In genomic region chr9:37037744-37038640, GRCh38 we compare ENCODE assay signal across 9 cellular contexts. TPM values are rescaled to one million over a fixed set of nuclear protein-coding genes. Genes with fewer than 3 reads are reported as not detected.
DNase-seq lines count a peak whose midpoint lies in the region; ATAC-seq and TF ChIP-seq lines count a peak whose summit lies in the region.
"Had no signal": no experiment of that assay in that cellular context is flagged by ENCODE, and none has a peak within 500 bp of the region (broad histone marks: within the 10 kb centered on the region; RNA-seq: fewer than 3 reads in every experiment).

No MANE protein-coding gene starts in this region.

- H3K9me3 Mint-ChIP-seq in dendritic cell treated with granulocyte-macrophage colony-stimulating factor and Interleukin-4, amounts not matched to agents 40 ng/mL and 50 ng/mL, for 4 days = no peaks in the 10 kb centered on the region
- peaks cover 2% of the 10 kb centered on the region for H3K9me3 Mint-ChIP-seq in neural progenitor cell

- no peaks in the 10 kb centered on the region for H3K9me3 ChIP-seq in DND-41 (ENCODE audit: insufficient read depth, low read length, severe bottlenecking)
- no peaks in the 10 kb centered on the region for H3K9me3 ChIP-seq in neural progenitor cell (ENCODE audit: low read depth)

- ATAC-seq in DND-41 (ENCODE audit: insufficient read depth, low read depth) = no peak
- ATAC-seq in HG03432 (IDR thresholded peaks at IDR 0.05; ENCODE audit: unreplicated experiment) = peak; percentile 8
- ATAC-seq in HG03159 (IDR thresholded peaks at IDR 0.05; ENCODE audit: unreplicated experiment) = no peak
- no peak for ATAC-seq in GM21526 (IDR thresholded peaks at IDR 0.05; ENCODE audit: low FRiP score, unreplicated experiment)
- ATAC-seq: HCT116 had no signal

- H3F3A ChIP-seq in neural progenitor cell (ENCODE audit: low read depth) = peaks cover 74% of the 10 kb centered on the region

- TF ChIP-seq CTCF in DND-41 (IDR thresholded peaks at IDR 0.05; ENCODE audit: borderline replicate concordance, extremely low read depth, low read length, poor library complexity, severe bottlenecking) = no peak
- no peak for TF ChIP-seq CTCF in neural progenitor cell (IDR thresholded peaks at IDR 0.05)

- H3K36me3 Mint-ChIP-seq in dendritic cell treated with granulocyte-macrophage colony-stimulating factor and Interleukin-4, amounts not matched to agents 40 ng/mL and 50 ng/mL, for 4 days (ENCODE audit: low read depth) = peaks cover 8% of the 10 kb centered on the region
- no peaks in the 10 kb centered on the region for H3K36me3 Mint-ChIP-seq in neural progenitor cell

- H3K4me1 ChIP-seq in DND-41 (ENCODE audit: insufficient read depth, low read length) (peaks cover 9% of the 10 kb centered on the region), neural progenitor cell (peaks cover 72% of the 10 kb centered on the region)

- intact Hi-C loops in dendritic cell treated with granulocyte-macrophage colony-stimulating factor and Interleukin-4, amounts not matched to agents 40 ng/mL and 50 ng/mL, for 4 days (cut with micrococcal nuclease) = loop anchor here (2.0 kb wide), 1 partner anchor 41 kb away; no protein-coding TSS in a partner anchor

- H3K4me1 Mint-ChIP-seq in dendritic cell treated with granulocyte-macrophage colony-stimulating factor and Interleukin-4, amounts not matched to agents 40 ng/mL and 50 ng/mL, for 4 days (ENCODE audit: low read depth) = peaks cover 43% of the 10 kb centered on the region
- H3K4me1 Mint-ChIP-seq in neural progenitor cell = peaks cover 63% of the 10 kb centered on the region

- peak overlapping the region; percentile 73; the same call in 1 of the 2 replicates for H3K4me2 ChIP-seq in DND-41 (ENCODE audit: insufficient read depth, low read length)
- H3K4me2 ChIP-seq in neural progenitor cell = peak overlapping the region; percentile 84

- H3K36me3 ChIP-seq in DND-41 (ENCODE audit: insufficient read depth, low read length) (no peaks in the 10 kb centered on the region), neural progenitor cell (no peaks in the 10 kb centered on the region)

- H4K20me1 ChIP-seq in DND-41 (ENCODE audit: insufficient read depth, low read length) (no peaks in the 10 kb centered on the region), neural progenitor cell (ENCODE audit: low read depth) (peaks cover 41% of the 10 kb centered on the region)

- H3K27ac Mint-ChIP-seq in dendritic cell treated with granulocyte-macrophage colony-stimulating factor and Interleukin-4, amounts not matched to agents 40 ng/mL and 50 ng/mL, for 4 days = no peak overlapping the region
- no peak overlapping the region for H3K27ac Mint-ChIP-seq in neural progenitor cell

- peak overlapping the region; percentile 89 for H3K4me3 Mint-ChIP-seq in dendritic cell treated with granulocyte-macrophage colony-stimulating factor and Interleukin-4, amounts not matched to agents 40 ng/mL and 50 ng/mL, for 4 days
- peak overlapping the region; percentile 84 for H3K4me3 Mint-ChIP-seq in neural progenitor cell

- no peak overlapping the region for H3K4me3 ChIP-seq in DND-41 (ENCODE audit: low read depth in 1 of 2, low read length in 2 of 2)
- peak overlapping the region; percentile 46 for H3K4me3 ChIP-seq in neural progenitor cell

- H2AFZ ChIP-seq in DND-41 (ENCODE audit: low read depth, low read length) (no peak overlapping the region), neural progenitor cell (replicated peaks) (peak overlapping the region; percentile 21)

- DNase-seq in DND-41 (no peak), neural progenitor cell (ENCODE audit: low spot score) (peak; percentile 79), AG08396 (ENCODE audit: low spot score) (no peak), NCI-H526 treated with DMSO at 0.1 percent for 48 hours (lab: John Stamatoyannopoulos, UW) (no peak)

- H3K27me3 ChIP-seq in DND-41 (ENCODE audit: insufficient read depth, low read length, poor library complexity) (peaks cover 24% of the 10 kb centered on the region), neural progenitor cell (peaks cover 77% of the 10 kb centered on the region)

- H3K27me3 Mint-ChIP-seq in dendritic cell treated with granulocyte-macrophage colony-stimulating factor and Interleukin-4, amounts not matched to agents 40 ng/mL and 50 ng/mL, for 4 days = peaks cover 91% of the 10 kb centered on the region
- peaks cover 61% of the 10 kb centered on the region for H3K27me3 Mint-ChIP-seq in neural progenitor cell (ENCODE audit: insufficient read depth, low read depth)

- no peaks in the 10 kb centered on the region for H3K79me2 ChIP-seq in DND-41 (ENCODE audit: insufficient read depth, low read length)
- H3K79me2 ChIP-seq in neural progenitor cell (ENCODE audit: low read depth) = no peaks in the 10 kb centered on the region

- H3K27ac ChIP-seq in DND-41 (ENCODE audit: low read length) (no peak overlapping the region), neural progenitor cell (no peak overlapping the region)

- H3K9ac ChIP-seq in DND-41 (ENCODE audit: low read depth, low read length) (no peak overlapping the region), neural progenitor cell (no peak overlapping the region)

RNA-seq across cellular contexts. Expression of gene PAX5, which starts 3.9 kb away (rescaled TPM):
- 0.06 TPM in 1 of 2 replicates, not detected in the other for total RNA-seq in neural progenitor cell (ENCODE audit: low replicate concordance)
